14 cellular contexts compared by ENCODE assay signal in the genomic region with DNA sequence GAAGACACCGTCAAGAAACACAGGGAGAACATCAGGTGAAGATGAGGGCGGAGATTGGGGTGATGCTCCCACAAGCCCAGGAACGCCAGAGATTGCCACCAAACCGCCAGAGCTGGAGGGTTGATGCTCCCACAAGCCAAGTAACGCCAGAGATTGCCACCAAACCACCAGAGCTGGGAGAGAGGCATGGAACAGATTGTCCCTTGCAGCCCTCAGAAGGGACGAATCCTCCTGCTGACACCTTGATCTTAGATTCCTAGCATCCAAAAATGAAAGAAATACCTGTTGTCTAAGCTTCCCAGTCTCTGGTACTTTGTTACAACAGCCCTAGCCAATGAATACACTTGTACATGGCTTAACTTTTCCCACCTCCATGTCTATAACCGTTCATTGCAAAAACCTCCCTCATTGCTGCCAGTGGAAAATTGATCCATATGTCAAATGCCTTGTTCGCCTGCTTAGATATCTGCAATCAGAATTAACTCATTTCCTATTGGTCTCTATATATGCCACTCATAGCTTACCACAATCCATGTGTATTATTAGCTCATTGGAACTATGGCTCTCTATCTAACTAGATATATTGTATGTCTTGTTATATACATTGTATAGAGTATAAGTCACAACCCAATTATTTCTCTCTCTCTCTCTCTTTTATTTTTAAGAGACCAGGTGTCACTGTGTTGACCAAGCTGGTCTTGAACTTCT.
A peak's percentile ranks its signal among the peaks of the same experiment; 100 is the strongest.
DNase-seq lines count a peak whose midpoint lies in the region; ATAC-seq, FAIRE-seq and TF ChIP-seq lines count a peak whose summit lies in the region.
"Had no signal": no experiment of that assay in that cellular context is flagged by ENCODE, and none has a peak within 500 bp of the region (broad histone marks: within the 10 kb centered on the region; RNA-seq: fewer than 3 reads in every experiment).

No MANE protein-coding gene starts in this region.

- no peak overlapping the region for H3K9ac ChIP-seq in HCT116 (ENCODE audit: low read length)
- H3K9ac ChIP-seq: KMS-11 had no signal

- DNase-seq in CD14-positive monocyte (ENCODE audit: low spot score): no peak
- DNase-seq in HCT116 (ENCODE audit: low read depth, low spot score): no peak
- DNase-seq in activated T-helper 2 cell treated with anti-CD3 and anti-CD28 coated beads, Interferon-gamma antibody, Interleukin-2, Interleukin-4, amounts not matched to agents 10 μg/mL and 5 μg/mL and 100 μg/mL, durations not matched to agents 14 hours and 24 hours and 36 hours (ENCODE audit: low spot score): no peak
- DNase-seq in naive B cell: no peak
- DNase-seq in RCC 7860 (ENCODE audit: low spot score): no peak
- no peak for DNase-seq in dermis blood vessel endothelial cell
- DNase-seq: COR-L47, islet precursor cell, NCI-H446, posterior cingulate gyrus had no signal

- H3K27ac ChIP-seq in HCT116 (ENCODE audit: low read depth, low read length): peak overlapping the region; percentile 83; the same call in 1 of the 2 replicates
- H3K27ac ChIP-seq: KMS-11 had no signal

- no peaks in the 10 kb centered on the region for H3K79me2 ChIP-seq in HCT116 (ENCODE audit: insufficient read depth, low read length)

- BruUV-seq in HCT116 (replicated peaks; lab: Mats Ljungman, UMichigan): no TSS peak

- no peaks in the 10 kb centered on the region for H4K20me1 ChIP-seq in HCT116 (ENCODE audit: insufficient read depth)

- no peak overlapping the region for H2AFZ ChIP-seq in HCT116 (ENCODE audit: low read depth, low read length, poor library complexity, severe bottlenecking)

- no peak overlapping the region for H3K4me2 ChIP-seq in HCT116 (ENCODE audit: low read length)
- H3K4me2 ChIP-seq: KMS-11 had no signal

- intact Hi-C loops in CD14-positive monocyte (cut with micrococcal nuclease): no loop called here
- intact Hi-C loops in HCT116 (cut with micrococcal nuclease): no loop called here
- intact Hi-C loops in activated T-helper 2 cell treated with anti-CD3 and anti-CD28 coated beads, Interferon-gamma antibody, Interleukin-2, Interleukin-4, amounts not matched to agents 10 μg/mL and 5 μg/mL and 100 μg/mL, durations not matched to agents 14 hours and 24 hours and 36 hours (cut with micrococcal nuclease): loop anchor here (5.0 to 10.0 kb wide), 2 partner anchors 328 to 510 kb away; partner anchors contain the start of genes COX20 and DESI2

- H3K4me1 Mint-ChIP-seq in CD14-positive monocyte (peaks cover 58% of the 10 kb centered on the region), naive B cell (peaks cover 19 to 41% (median 22%) of the 10 kb centered on the region in 3 donors)
- peaks cover 52% of the 10 kb centered on the region for H3K4me1 Mint-ChIP-seq in activated T-helper 2 cell treated with anti-CD3 and anti-CD28 coated beads, Interferon-gamma antibody, Interleukin-2, Interleukin-4, amounts not matched to agents 10 μg/mL and 5 μg/mL and 100 μg/mL, durations not matched to agents 14 hours and 24 hours and 36 hours (ENCODE audit: low read depth)

- H3K27me3 ChIP-seq in HCT116 (ENCODE audit: insufficient read depth, low read length): no peaks in the 10 kb centered on the region

- H3K4me3 ChIP-seq in HCT116 (replicated peaks in 1 of 2; ENCODE audit: low read depth in 1 of 2, low read length in 2 of 2): no peak overlapping the region

- H3K4me1 ChIP-seq in HCT116 (ENCODE audit: control insufficient read depth in 1 of 2, insufficient read depth in 2 of 2, low read length in 2 of 2): peaks cover 20 to 52% of the 10 kb centered on the region in 2 experiments

- no peaks in the 10 kb centered on the region for H3K9me2 ChIP-seq in HCT116 (ENCODE audit: insufficient read depth)

- H3K27ac Mint-ChIP-seq in CD14-positive monocyte (peak overlapping the region; percentile 96 to 100 (median 98)), naive B cell (peak overlapping the region in 3 of 6 donors; percentile 63 to 86 (median 82))
- peak overlapping the region; percentile 82 for H3K27ac Mint-ChIP-seq in activated T-helper 2 cell treated with anti-CD3 and anti-CD28 coated beads, Interferon-gamma antibody, Interleukin-2, Interleukin-4, amounts not matched to agents 10 μg/mL and 5 μg/mL and 100 μg/mL, durations not matched to agents 14 hours and 24 hours and 36 hours

- RAD21 ChIA-PET in HCT116 (lab: Charles Lee; ENCODE audit: low non-redundant PET in 1 of 2, low total read pairs in 2 of 2, uncharacterized antibody in 2 of 2, unreplicated experiment in 2 of 2): no interaction called here

- CTCF ChIA-PET in HCT116 (lab: Charles Lee): no interaction called here

- H3K4me3 Mint-ChIP-seq in CD14-positive monocyte: peak overlapping the region; percentile 75 to 83
- H3K4me3 Mint-ChIP-seq in activated T-helper 2 cell treated with anti-CD3 and anti-CD28 coated beads, Interferon-gamma antibody, Interleukin-2, Interleukin-4, amounts not matched to agents 10 μg/mL and 5 μg/mL and 100 μg/mL, durations not matched to agents 14 hours and 24 hours and 36 hours (ENCODE audit: low read depth): peak overlapping the region; percentile 50
- peak overlapping the region in 5 of 8 donors; percentile 73 to 92 (median 88) for H3K4me3 Mint-ChIP-seq in naive B cell

- no peaks in the 10 kb centered on the region for H3K36me3 ChIP-seq in HCT116 (ENCODE audit: control insufficient read depth in 1 of 2, insufficient read depth in 2 of 2, low read length in 2 of 2)

- H3K36me3 Mint-ChIP-seq in CD14-positive monocyte (peaks cover 8 to 19% of the 10 kb centered on the region in 2 donors), naive B cell (peaks cover 0 to 8% of the 10 kb centered on the region in 2 donors)
- H3K36me3 Mint-ChIP-seq in activated T-helper 2 cell treated with anti-CD3 and anti-CD28 coated beads, Interferon-gamma antibody, Interleukin-2, Interleukin-4, amounts not matched to agents 10 μg/mL and 5 μg/mL and 100 μg/mL, durations not matched to agents 14 hours and 24 hours and 36 hours (ENCODE audit: low read depth): peaks cover 11% of the 10 kb centered on the region

- TF ChIP-seq POLR2A in HCT116 (IDR thresholded peaks at IDR 0.05; ENCODE audit: borderline replicate concordance, extremely low read depth, insufficient read depth, insufficient read length): no peak

- no peak for TF ChIP-seq RAD21 in HCT116 (IDR thresholded peaks at IDR 0.05; ENCODE audit: low read depth)

- no peaks in the 10 kb centered on the region for H3K9me3 ChIP-seq in HCT116 (ENCODE audit: control insufficient read depth in 1 of 2, insufficient read depth in 1 of 2, low read depth in 1 of 2, low read length in 2 of 2)

- FAIRE-seq in RCC 7860 (lab: Jason Lieb, UNC): no peak
- FAIRE-seq: GM12892 had no signal

- peaks cover 0 to 2% (median 2%) of the 10 kb centered on the region in 7 donors for H3K9me3 Mint-ChIP-seq in CD14-positive monocyte
- H3K9me3 Mint-ChIP-seq in activated T-helper 2 cell treated with anti-CD3 and anti-CD28 coated beads, Interferon-gamma antibody, Interleukin-2, Interleukin-4, amounts not matched to agents 10 μg/mL and 5 μg/mL and 100 μg/mL, durations not matched to agents 14 hours and 24 hours and 36 hours: peaks cover 12% of the 10 kb centered on the region
- peaks cover 2 to 12% (median 4%) of the 10 kb centered on the region in 7 donors for H3K9me3 Mint-ChIP-seq in naive B cell

- POLR2A ChIA-PET in HCT116 (lab: Charles Lee): no interaction called here

- TF ChIP-seq CTCF in CD14-positive monocyte (IDR thresholded peaks at IDR 0.05): no peak
- no peak for TF ChIP-seq CTCF in HCT116 (IDR thresholded peaks at IDR 0.05 in 2 of 3, conservative IDR thresholded peaks at IDR 0.05 in 1 of 3; ENCODE audit: borderline replicate concordance in 1 of 3, insufficient read depth in 1 of 3, low read depth in 2 of 3, low read length in 2 of 3)

- no peak for ATAC-seq in HCT116
- no peak for ATAC-seq in naive B cell (ENCODE audit: low read depth in 2 of 2)
- ATAC-seq in HG02970 (IDR thresholded peaks at IDR 0.05; ENCODE audit: low FRiP score, unreplicated experiment): no peak
- no peak for ATAC-seq in GM18907 (IDR thresholded peaks at IDR 0.05; ENCODE audit: unreplicated experiment)

- no peaks in the 10 kb centered on the region for H3K27me3 Mint-ChIP-seq in CD14-positive monocyte (ENCODE audit: low read depth in 3 of 3)
- H3K27me3 Mint-ChIP-seq in activated T-helper 2 cell treated with anti-CD3 and anti-CD28 coated beads, Interferon-gamma antibody, Interleukin-2, Interleukin-4, amounts not matched to agents 10 μg/mL and 5 μg/mL and 100 μg/mL, durations not matched to agents 14 hours and 24 hours and 36 hours (ENCODE audit: low read depth): no peaks in the 10 kb centered on the region
- H3K27me3 Mint-ChIP-seq in naive B cell: peaks cover 0 to 5% (median 3%) of the 10 kb centered on the region in 3 donors

TF ChIP-seq in HCT116, 20 proteins besides CTCF, POLR2A, EP300 and RAD21 (continues in another document):
- TF ChIP-seq REST (IDR thresholded peaks at IDR 0.05; ENCODE audit: low read depth): no peak
- no peak for TF ChIP-seq SIN3A (IDR thresholded peaks at IDR 0.05; ENCODE audit: low read depth)
- TF ChIP-seq, protein P1, sequence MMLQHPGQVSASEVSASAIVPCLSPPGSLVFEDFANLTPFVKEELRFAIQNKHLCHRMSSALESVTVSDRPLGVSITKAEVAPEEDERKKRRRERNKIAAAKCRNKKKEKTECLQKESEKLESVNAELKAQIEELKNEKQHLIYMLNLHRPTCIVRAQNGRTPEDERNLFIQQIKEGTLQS (IDR thresholded peaks at IDR 0.05): no peak
- TF ChIP-seq SP1 (IDR thresholded peaks at IDR 0.05; ENCODE audit: low read depth): no peak
- no peak for TF ChIP-seq FOSL1 (IDR thresholded peaks at IDR 0.05; ENCODE audit: low read depth)
